18 cellular contexts compared by ENCODE assay signal in the genomic region with DNA sequence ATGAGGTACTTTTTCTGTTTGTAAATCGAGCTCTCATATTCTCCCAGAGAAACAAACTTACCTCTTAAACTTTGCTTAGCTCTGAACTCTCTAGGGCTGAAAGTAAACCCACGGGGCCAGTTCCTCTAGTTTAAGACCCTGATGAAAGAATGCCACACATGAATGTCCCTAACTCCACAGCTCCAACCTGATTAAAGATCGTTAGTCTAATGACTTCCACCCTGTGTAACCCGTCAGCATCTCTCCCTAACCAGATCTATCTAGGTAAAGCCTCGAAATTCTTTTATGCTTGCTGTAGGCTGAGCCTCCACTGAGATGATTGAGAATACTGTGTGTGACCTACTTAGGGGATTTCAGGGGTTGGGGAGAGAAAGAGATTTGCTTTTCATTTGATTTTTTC. TPM values are rescaled to one million over a fixed set of nuclear protein-coding genes. Genes with fewer than 3 reads are reported as not detected.
DNase-seq lines count a peak whose midpoint lies in the region; ATAC-seq and TF ChIP-seq lines count a peak whose summit lies in the region.
"Had no signal": no experiment of that assay in that cellular context is flagged by ENCODE, and none has a peak within 500 bp of the region (broad histone marks: within the 10 kb centered on the region; RNA-seq: fewer than 3 reads in every experiment).

No MANE protein-coding gene starts in this region.

- no peak for TF ChIP-seq CTCF in mesothelial cell of epicardium (IDR thresholded peaks at IDR 0.05; ENCODE audit: unreplicated experiment)

- no peak for ATAC-seq in HG03457 (IDR thresholded peaks at IDR 0.05; ENCODE audit: unreplicated experiment)
- ATAC-seq: A549 had no signal

- peaks cover 4% of the 10 kb centered on the region for H3K9me3 Mint-ChIP-seq in mesothelial cell of epicardium
- H3K9me3 Mint-ChIP-seq: HFFc6 had no signal

- H3K27ac Mint-ChIP-seq in mesothelial cell of epicardium, result peak overlapping the region; percentile 9
- H3K27ac Mint-ChIP-seq: HFFc6 had no signal

- H3K36me3 Mint-ChIP-seq in mesothelial cell of epicardium, result no peaks in the 10 kb centered on the region
- H3K36me3 Mint-ChIP-seq: CD4-positive, alpha-beta memory T cell had no signal

- H3K4me1 Mint-ChIP-seq in mesothelial cell of epicardium, result peaks cover 9% of the 10 kb centered on the region

- DNase-seq in NCI-H82 (lab: John Stamatoyannopoulos, UW) (peak; percentile 59), islet precursor cell (peak; percentile 44), mesothelial cell of epicardium (ENCODE audit: low spot score in 2 of 2, unreplicated experiment in 2 of 2) (no peak), iPS-NIHi7 (ENCODE audit: extremely low spot score) (no peak), LoVo (ENCODE audit: low spot score) (no peak)
- DNase-seq: BE2C; CD4-positive, alpha-beta memory T cell; DMS153; DMS79 treated with DMSO at 0.1 percent for 48 hours; EL; GDM1; HCEC 1CT; HFFc6; IMR-90 had no signal

- H3K27me3 Mint-ChIP-seq in mesothelial cell of epicardium (ENCODE audit: low read depth), result no peaks in the 10 kb centered on the region

- no peak overlapping the region for H3K4me3 Mint-ChIP-seq in mesothelial cell of epicardium
- H3K4me3 Mint-ChIP-seq: CD4-positive, alpha-beta memory T cell; HFFc6 had no signal

RNA-seq across cellular contexts. Expression of gene ADRA1B, which starts 27.0 kb away (rescaled TPM):
- 2.4 to 2.6 TPM (median 2.5 TPM) in 3 replicates for total RNA-seq in mesothelial cell of epicardium
- total RNA-seq: CD4-positive, alpha-beta memory T cell; H4; HT-29 had no signal

Comparison
In these comparisons a context has a peak if more than half of its experiments do, and no peak if none do; other contexts are left out.
1. DNase-seq: peak in NCI-H82 (single experiment) and islet precursor cell (single experiment); none in mesothelial cell of epicardium (0 of 2), iPS-NIHi7 (single experiment) and LoVo (single experiment).